Comparison of ENCODE assay signal across 25 cellular contexts in genomic region chr4:181756451-181756850, GRCh38.
"Had no signal": no experiment of that assay in that cellular context is flagged by ENCODE, and none has a peak within 500 bp of the region (broad histone marks: within the 10 kb centered on the region; RNA-seq: fewer than 3 reads in every experiment).

No MANE protein-coding gene starts in this region.

- DNase-seq: activated CD4-positive, alpha-beta T cell treated with anti-CD3 and anti-CD28 coated beads, Interleukin-2, amount 10 ng/mL, durations not matched to agents 24 days and 14 days; activated CD8-positive, alpha-beta T cell treated with anti-CD3 and anti-CD28 coated beads for 36 hours; activated naive CD4-positive, alpha-beta T cell treated with Interleukin-2 at 50 U/mL for 16 hours; activated naive CD8-positive, alpha-beta T cell treated with anti-CD3 and anti-CD28 coated beads, Interleukin-2, amount 10 ng/mL, durations not matched to agents 7 days and 5 days; activated T-cell treated with anti-CD3 and anti-CD28 coated beads, Interleukin-2, amount 50 U/mL, for 1 hour; erythroblast; foreskin melanocyte; kidney; left lung; midbrain; right cardiac atrium; stimulated activated CD4-positive, alpha-beta T cell treated with anti-CD3 and anti-CD28 coated beads, Interleukin-15, amount 100 ng/mL, for 24 hours; stimulated activated CD4-positive, alpha-beta T cell treated with anti-CD3 and anti-CD28 coated beads, Interleukin-2, amount 100 ng/mL, for 48 hours; stimulated activated naive B cell treated with anti-CD40 and anti-IgM and Interleukin-4, amounts not matched to agents 10 μg/mL and 1 μg/mL and 100 μg/mL, for 72 hours; T-helper 1 cell; T-helper 9 cell; tibial artery had no signal

- H3K36me3 Mint-ChIP-seq: activated naive CD8-positive, alpha-beta T cell treated with anti-CD3 and anti-CD28 coated beads, Interleukin-2, amount 10 ng/mL, durations not matched to agents 7 days and 5 days; brain; stimulated activated naive B cell treated with anti-CD40 and anti-IgM and Interleukin-4, amounts not matched to agents 10 μg/mL and 1 μg/mL and 100 μg/mL, for 72 hours had no signal

- H3K27me3 Mint-ChIP-seq: activated CD4-positive, alpha-beta T cell treated with anti-CD3 and anti-CD28 coated beads, Interleukin-2, amount 10 ng/mL, durations not matched to agents 24 days and 14 days; activated CD8-positive, alpha-beta T cell treated with anti-CD3 and anti-CD28 coated beads for 36 hours; activated naive CD8-positive, alpha-beta T cell treated with anti-CD3 and anti-CD28 coated beads, Interleukin-2, amount 10 ng/mL, durations not matched to agents 7 days and 5 days; activated T-helper 17 cell treated with anti-CD3 and anti-CD28 coated beads, Interleukin-2, amount 50 U/mL, for 72 hours; stimulated activated naive B cell treated with anti-CD40 and anti-IgM and Interleukin-4, amounts not matched to agents 10 μg/mL and 1 μg/mL and 100 μg/mL, for 72 hours had no signal

- ATAC-seq: activated CD8-positive, alpha-beta T cell treated with anti-CD3 and anti-CD28 coated beads for 36 hours; activated T-helper 17 cell treated with anti-CD3 and anti-CD28 coated beads, Interleukin-2, amount 50 U/mL, for 72 hours; left lung; right cardiac atrium; stimulated activated naive B cell treated with anti-CD40 and anti-IgM and Interleukin-4, amounts not matched to agents 10 μg/mL and 1 μg/mL and 100 μg/mL, for 72 hours had no signal

- H3K4me3 ChIP-seq: left lung, prostate gland, skin epidermis, tibial artery had no signal

- FAIRE-seq: colon, endometrium, kidney, urothelium cell line had no signal

- H3K27me3 ChIP-seq: left lung, tibial artery had no signal

- H3K9me3 ChIP-seq: left lung, prostate gland, tibial artery had no signal

- H3K27ac ChIP-seq: left lung, prostate gland, skin epidermis, tibial artery had no signal

- H3K4me3 Mint-ChIP-seq: activated CD4-positive, alpha-beta T cell treated with anti-CD3 and anti-CD28 coated beads, Interleukin-2, amount 10 ng/mL, durations not matched to agents 24 days and 14 days; activated CD8-positive, alpha-beta T cell treated with anti-CD3 and anti-CD28 coated beads for 36 hours; activated naive CD8-positive, alpha-beta T cell treated with anti-CD3 and anti-CD28 coated beads, Interleukin-2, amount 10 ng/mL, durations not matched to agents 7 days and 5 days; activated T-helper 17 cell treated with anti-CD3 and anti-CD28 coated beads, Interleukin-2, amount 50 U/mL, for 72 hours; brain; nephron; stimulated activated naive B cell treated with anti-CD40 and anti-IgM and Interleukin-4, amounts not matched to agents 10 μg/mL and 1 μg/mL and 100 μg/mL, for 72 hours had no signal

- H3K9me3 Mint-ChIP-seq: activated CD4-positive, alpha-beta T cell treated with anti-CD3 and anti-CD28 coated beads, Interleukin-2, amount 10 ng/mL, durations not matched to agents 24 days and 14 days; activated naive CD8-positive, alpha-beta T cell treated with anti-CD3 and anti-CD28 coated beads, Interleukin-2, amount 10 ng/mL, durations not matched to agents 7 days and 5 days; activated T-helper 17 cell treated with anti-CD3 and anti-CD28 coated beads, Interleukin-2, amount 50 U/mL, for 72 hours had no signal

- H3K4me1 ChIP-seq: left lung, prostate gland, tibial artery had no signal

- H3K36me3 ChIP-seq: left lung, prostate gland, tibial artery had no signal

- H3K27ac Mint-ChIP-seq: activated CD4-positive, alpha-beta T cell treated with anti-CD3 and anti-CD28 coated beads, Interleukin-2, amount 10 ng/mL, durations not matched to agents 24 days and 14 days; activated CD8-positive, alpha-beta T cell treated with anti-CD3 and anti-CD28 coated beads for 36 hours; activated naive CD8-positive, alpha-beta T cell treated with anti-CD3 and anti-CD28 coated beads, Interleukin-2, amount 10 ng/mL, durations not matched to agents 7 days and 5 days; activated T-helper 17 cell treated with anti-CD3 and anti-CD28 coated beads, Interleukin-2, amount 50 U/mL, for 72 hours; nephron; stimulated activated naive B cell treated with anti-CD40 and anti-IgM and Interleukin-4, amounts not matched to agents 10 μg/mL and 1 μg/mL and 100 μg/mL, for 72 hours had no signal

- H3K4me1 Mint-ChIP-seq: activated CD4-positive, alpha-beta T cell treated with anti-CD3 and anti-CD28 coated beads, Interleukin-2, amount 10 ng/mL, durations not matched to agents 24 days and 14 days; activated naive CD8-positive, alpha-beta T cell treated with anti-CD3 and anti-CD28 coated beads, Interleukin-2, amount 10 ng/mL, durations not matched to agents 7 days and 5 days; activated T-helper 17 cell treated with anti-CD3 and anti-CD28 coated beads, Interleukin-2, amount 50 U/mL, for 72 hours had no signal
